In the genomic region with DNA sequence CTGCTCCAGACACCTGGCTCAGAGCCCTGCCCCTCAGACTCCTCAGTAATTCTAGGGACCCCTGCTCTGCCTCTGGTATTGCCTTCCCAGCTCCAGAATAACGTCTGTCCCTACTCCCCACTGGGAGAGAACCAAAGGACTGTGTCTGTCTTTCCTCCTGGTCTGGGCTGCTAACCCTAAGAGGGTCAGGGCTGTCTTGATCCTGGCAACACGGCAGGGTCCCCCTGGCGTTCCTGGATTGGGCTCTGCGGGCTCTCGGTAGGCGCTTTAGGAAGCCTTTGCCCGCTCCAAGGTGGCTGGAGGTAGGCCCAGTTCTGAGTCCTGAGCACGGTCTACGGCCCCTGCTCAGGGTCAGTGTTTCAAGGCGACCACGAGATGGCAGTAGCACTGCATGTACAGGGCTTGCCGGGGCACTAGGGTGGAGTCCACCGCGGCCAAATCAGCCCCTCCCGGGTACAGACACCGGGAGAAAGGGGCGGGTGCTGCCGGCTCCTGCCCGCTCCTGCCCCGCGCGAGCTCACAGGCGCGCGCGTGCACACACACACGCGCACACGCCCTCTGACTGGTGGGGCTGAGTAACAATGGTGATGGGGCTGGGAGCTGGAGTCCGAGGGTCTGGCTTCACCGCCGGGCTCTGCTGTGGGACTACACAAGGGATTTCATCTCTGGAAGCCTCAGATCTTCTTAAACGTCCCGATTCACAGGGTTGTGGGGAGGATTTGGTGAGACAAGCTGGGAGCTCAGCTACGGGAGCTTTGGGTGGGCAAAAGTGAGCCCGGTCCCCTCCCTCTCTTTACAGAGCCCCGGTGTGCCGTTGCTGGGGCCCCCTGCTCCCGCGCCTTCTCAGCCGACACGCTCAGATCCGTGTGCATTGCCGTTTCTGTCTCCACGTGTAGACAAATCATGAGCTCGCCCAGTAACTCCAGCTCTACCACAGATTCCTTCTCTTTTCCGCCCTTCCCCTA, we compare ENCODE assay signal across 8 cellular contexts. TPM values are rescaled to one million over a fixed set of nuclear protein-coding genes. Genes with fewer than 3 reads are reported as not detected.
DNase-seq lines count a peak whose midpoint lies in the region; ATAC-seq, FAIRE-seq and TF ChIP-seq lines count a peak whose summit lies in the region.

No MANE protein-coding gene starts in this region.

- peak; percentile 96 for DNase-seq in AG08395 (ENCODE audit: low spot score)
- peak; percentile 78 for DNase-seq in NCI-H345 (lab: John Stamatoyannopoulos, UW)
- peak; percentile 94 for DNase-seq in cerebellar cortex (ENCODE audit: low spot score)
- DNase-seq in kidney = peak; percentile 97
- peak; percentile 77 to 85 (median 80) for DNase-seq in stimulated activated CD4-positive, alpha-beta T cell treated with anti-CD3 and anti-CD28 coated beads, Interleukin-12 subunit alpha, Interleukin-12 subunit beta, amount 100 ng/mL, for 48 hours (ENCODE audit: low read depth in 2 of 3, low spot score in 1 of 3)

- peak overlapping the region in 1 of 2 donors; percentile 67 for H3K9ac ChIP-seq in kidney (ENCODE audit: low read length in 2 of 2)

- ATAC-seq in GM18909 (IDR thresholded peaks at IDR 0.05; ENCODE audit: poor library complexity, unreplicated experiment) = peak; percentile 78
- ATAC-seq in HG03280 (IDR thresholded peaks at IDR 0.05; ENCODE audit: unreplicated experiment) = peak; percentile 85
- peak; percentile 85 to 88 for ATAC-seq in activated CD4-positive, CD25-positive, alpha-beta regulatory T cell treated with anti-CD3 and anti-CD28 coated beads, Interleukin-2, amount 50 U/mL, for 24 hours

- no peak for FAIRE-seq in kidney (lab: Jason Lieb, UNC)

- H3K4me1 ChIP-seq in kidney (ENCODE audit: control insufficient read depth in 1 of 2, insufficient read depth in 1 of 2, low read depth in 1 of 2, low read length in 2 of 2) = peaks cover 0 to 15% of the 10 kb centered on the region in 2 donors

- TF ChIP-seq CTCF in kidney (IDR thresholded peaks at IDR 0.05; ENCODE audit: borderline replicate concordance, extremely low read depth, insufficient read depth) = peak; percentile 96

- peak overlapping the region; percentile 23 to 34 for H3K27ac ChIP-seq in kidney (ENCODE audit: low read depth in 2 of 2, low read length in 2 of 2)

- intact Hi-C loops in kidney (cut with DNase I) = no loop called here

- no peaks in the 10 kb centered on the region for H3K9me3 ChIP-seq in kidney (ENCODE audit: control insufficient read depth in 1 of 2, low read length in 2 of 2)

- H3K4me3 ChIP-seq in kidney (ENCODE audit: low read length in 2 of 2) = peak overlapping the region; percentile 36 to 73

- peaks cover 3 to 6% of the 10 kb centered on the region in 2 donors for H3K36me3 ChIP-seq in kidney (ENCODE audit: control insufficient read depth in 1 of 2, insufficient read depth in 2 of 2, low read length in 2 of 2)

RNA-seq across cellular contexts. Expression of a gene that starts 30.1 kb away (rescaled TPM):
- total RNA-seq in kidney = 37.7 TPM
- polyA plus RNA-seq in kidney (ENCODE audit: insufficient read depth, low read depth, low replicate concordance) = 234 TPM

RNA-seq across cellular contexts. Expression of a gene that starts 49.1 kb away (rescaled TPM):
- total RNA-seq in kidney = 26.4 TPM
- polyA plus RNA-seq in kidney (ENCODE audit: insufficient read depth, low read depth, low replicate concordance) = 10.2 TPM

RNA-seq across cellular contexts. Expression of a gene that starts 51.1 kb away (rescaled TPM):
- 68.2 TPM for total RNA-seq in kidney
- polyA plus RNA-seq in kidney (ENCODE audit: insufficient read depth, low read depth, low replicate concordance) = 67.0 TPM

Comparison
In these comparisons a context has a peak if more than half of its experiments do, and no peak if none do; other contexts are left out.
1. Peak in every context shown above with its lines: DNase-seq, ATAC-seq, H3K4me3 ChIP-seq and H3K27ac ChIP-seq.